23 cellular contexts compared by ENCODE assay signal in the genomic region with DNA sequence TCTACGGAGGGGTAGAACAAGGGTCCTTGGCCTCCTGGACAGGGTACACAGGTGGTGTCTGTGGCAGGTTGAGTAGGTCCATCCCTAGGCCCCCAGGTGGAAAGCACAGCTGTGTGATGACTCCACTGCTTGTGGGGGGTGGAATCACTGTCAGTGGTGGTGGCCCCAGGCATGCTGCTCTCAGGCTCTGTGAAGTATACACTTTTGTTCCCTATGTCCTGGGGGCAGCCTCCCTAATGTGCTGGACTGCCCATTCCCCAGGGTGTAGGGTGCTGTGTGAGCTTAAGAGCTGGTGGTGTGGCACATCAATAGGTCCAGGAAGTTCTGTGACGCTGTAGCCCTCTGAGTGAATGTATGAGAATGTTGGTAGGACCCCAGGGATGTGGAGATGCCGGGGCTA.
"Had no signal": no experiment of that assay in that cellular context is flagged by ENCODE, and none has a peak within 500 bp of the region (broad histone marks: within the 10 kb centered on the region; RNA-seq: fewer than 3 reads in every experiment).

No MANE protein-coding gene starts in this region.

- H3K27me3 ChIP-seq: colonic mucosa, esophagus muscularis mucosa, foreskin keratinocyte, gastroesophageal sphincter, heart left ventricle, hepatocyte had no signal

- H3K4me2 ChIP-seq: hepatocyte had no signal

- H3K4me1 Mint-ChIP-seq: immature natural killer cell, mesothelial cell of epicardium had no signal

- H3K27me3 Mint-ChIP-seq: dendritic cell treated with granulocyte-macrophage colony-stimulating factor and Interleukin-4, amounts not matched to agents 40 ng/mL and 50 ng/mL, for 4 days had no signal

- H3K4me1 ChIP-seq: colonic mucosa, esophagus muscularis mucosa, foreskin keratinocyte, gastroesophageal sphincter, heart left ventricle, left ventricle myocardium inferior, lower lobe of right lung had no signal

- H3K27ac Mint-ChIP-seq: dendritic cell treated with granulocyte-macrophage colony-stimulating factor and Interleukin-4, amounts not matched to agents 40 ng/mL and 50 ng/mL, for 4 days; immature natural killer cell; mesothelial cell of epicardium had no signal

- H3K4me3 ChIP-seq: colonic mucosa, esophagus muscularis mucosa, gastroesophageal sphincter, heart left ventricle, hepatocyte, left ventricle myocardium inferior, lower lobe of right lung, mucosa of descending colon had no signal

- H3K9me3 ChIP-seq: colonic mucosa had no signal

- DNase-seq: cerebellar nuclear complex; colonic mucosa; cortex of kidney; effector CD4-positive, alpha-beta T cell; effector memory CD4-positive, alpha-beta T cell; foreskin keratinocyte; heart left ventricle; hypothalamus; immature natural killer cell; islet precursor cell; kidney; kidney glomerular epithelial cell; left colon; left ventricle myocardium inferior; lower lobe of right lung; mesenchymal stem cell; mucosa of descending colon had no signal

- H3K27ac ChIP-seq: colonic mucosa, esophagus muscularis mucosa, foreskin keratinocyte, gastroesophageal sphincter, heart left ventricle, hepatocyte, left ventricle myocardium inferior, lower lobe of right lung had no signal

- H3K4me3 Mint-ChIP-seq: dendritic cell treated with granulocyte-macrophage colony-stimulating factor and Interleukin-4, amounts not matched to agents 40 ng/mL and 50 ng/mL, for 4 days; immature natural killer cell; mesothelial cell of epicardium had no signal

- H2AFZ ChIP-seq: hepatocyte had no signal

- H3K36me3 ChIP-seq: colonic mucosa, esophagus muscularis mucosa, gastroesophageal sphincter, heart left ventricle, left ventricle myocardium inferior, lower lobe of right lung had no signal

- ATAC-seq: foreskin keratinocyte, gastroesophageal sphincter, heart left ventricle, left colon, left lobe of liver, mucosa of descending colon had no signal

- H3K36me3 Mint-ChIP-seq: immature natural killer cell had no signal
